Comparison of ENCODE assay signal across 21 cellular contexts in genomic region chr4:174757736-174758135, GRCh38.
"Had no signal": no experiment of that assay in that cellular context is flagged by ENCODE, and none has a peak within 500 bp of the region (broad histone marks: within the 10 kb centered on the region; RNA-seq: fewer than 3 reads in every experiment).

No MANE protein-coding gene starts in this region.

- H3K36me3 ChIP-seq: gastroesophageal sphincter, lower lobe of right lung, prostate gland, sigmoid colon, suprapubic skin, upper lobe of left lung had no signal

- H3K9me3 ChIP-seq: body of pancreas, lower lobe of right lung, prostate gland, sigmoid colon, suprapubic skin, upper lobe of left lung had no signal

- DNase-seq: activated CD4-positive, alpha-beta T cell treated with anti-CD3 and anti-CD28 coated beads for 1 hour; activated CD4-positive, alpha-beta T cell treated with anti-CD3 and anti-CD28 coated beads, Interleukin-2, amount 50 U/mL, for 48 hours; activated CD8-positive, alpha-beta memory T cell treated with anti-CD3 and anti-CD28 coated beads, Interleukin-2, amount 10 ng/mL, durations not matched to agents 7 days and 5 days; activated effector memory CD4-positive, alpha-beta T cell treated with anti-CD3 and anti-CD28 coated beads, Interleukin-2, amount 50 U/mL, for 16 hours; activated T-cell treated with anti-CD3 and anti-CD28 coated beads, Interleukin-2, amount 50 U/mL, for 24 hours; amniotic stem cell; body of pancreas; central memory CD4-positive, alpha-beta T cell; effector memory CD4-positive, alpha-beta T cell; kidney glomerular epithelial cell; lower lobe of right lung; naive thymus-derived CD4-positive, alpha-beta T cell; occipital lobe; sigmoid colon; stimulated activated naive CD8-positive, alpha-beta T cell treated with anti-CD3 and anti-CD28 coated beads, Interleukin-15, Interleukin-2, amounts not matched to agents 100 U/mL and 50 U/mL, for 24 hours; upper lobe of left lung had no signal

- ATAC-seq: activated CD8-positive, alpha-beta memory T cell treated with anti-CD3 and anti-CD28 coated beads, Interleukin-2, amount 10 ng/mL, durations not matched to agents 7 days and 5 days; activated naive CD4-positive, alpha-beta T cell treated with anti-CD3 and anti-CD28 coated beads, Interleukin-2, amount 50 U/mL, for 72 hours; body of pancreas; gastroesophageal sphincter; lower lobe of right lung; naive thymus-derived CD4-positive, alpha-beta T cell; stimulated activated naive CD8-positive, alpha-beta T cell treated with anti-CD3 and anti-CD28 coated beads, Interleukin-15, Interleukin-2, amounts not matched to agents 100 U/mL and 50 U/mL, for 24 hours had no signal

- H3K4me3 ChIP-seq: body of pancreas, gastroesophageal sphincter, lower lobe of right lung, prostate gland, sigmoid colon, suprapubic skin, upper lobe of left lung had no signal

- H3K27me3 ChIP-seq: body of pancreas, gastroesophageal sphincter, sigmoid colon, suprapubic skin, upper lobe of left lung had no signal

- H3K27ac ChIP-seq: body of pancreas, epithelial cell of prostate, gastroesophageal sphincter, lower lobe of right lung, prostate gland, sigmoid colon, suprapubic skin, upper lobe of left lung had no signal

- H3K4me1 ChIP-seq: body of pancreas, gastroesophageal sphincter, lower lobe of right lung, prostate gland, sigmoid colon, suprapubic skin, upper lobe of left lung had no signal
